8 cellular contexts compared by ENCODE assay signal in genomic region chr9:67058898-67059715, GRCh38.
DNase-seq lines count a peak whose midpoint lies in the region; ATAC-seq and TF ChIP-seq lines count a peak whose summit lies in the region.
"Not testable (repeated sequence)": the region's sequence is repeated elsewhere in the genome, so short reads cannot be mapped to it uniquely, and the experiment has no call there.

No MANE protein-coding gene starts in this region.

- H3K4me1 ChIP-seq in HCT116 (ENCODE audit: control insufficient read depth in 1 of 2, insufficient read depth in 2 of 2, low read length in 2 of 2); adrenal gland (replicated peaks in 1 of 2); endodermal cell (ENCODE audit: control insufficient read depth, insufficient read depth, low read length); right atrium auricular region: not testable (repeated sequence)

- not testable (repeated sequence) for H2AFZ ChIP-seq in HCT116 (ENCODE audit: low read depth, low read length, poor library complexity, severe bottlenecking)

- H3K36me3 Mint-ChIP-seq in endodermal cell (ENCODE audit: low read depth); memory B cell; type B pancreatic cell: not testable (repeated sequence)

- not testable (repeated sequence) for H3K27ac Mint-ChIP-seq in endodermal cell, memory B cell, type B pancreatic cell

- H3K9me3 ChIP-seq in HCT116 (ENCODE audit: control insufficient read depth in 1 of 2, insufficient read depth in 1 of 2, low read depth in 1 of 2, low read length in 2 of 2); adrenal gland (replicated peaks in 1 of 3); endodermal cell (ENCODE audit: control insufficient read depth, low read length); right atrium auricular region: not testable (repeated sequence)

- H3K27me3 ChIP-seq in HCT116 (ENCODE audit: insufficient read depth, low read length); adrenal gland; endodermal cell (ENCODE audit: control insufficient read depth, insufficient read depth, low read length, poor library complexity, severe bottlenecking); right atrium auricular region: not testable (repeated sequence)

- H3K36me3 ChIP-seq in HCT116 (ENCODE audit: control insufficient read depth in 1 of 2, insufficient read depth in 2 of 2, low read length in 2 of 2); adrenal gland (replicated peaks in 1 of 2); endodermal cell (ENCODE audit: control insufficient read depth, insufficient read depth, low read length); right atrium auricular region: not testable (repeated sequence)

- TF ChIP-seq POLR2A in HCT116 (IDR thresholded peaks at IDR 0.05; ENCODE audit: borderline replicate concordance, extremely low read depth, insufficient read depth, insufficient read length); adrenal gland (IDR thresholded peaks at IDR 0.05): not testable (repeated sequence)

- POLR2A ChIA-PET in HCT116 (lab: Charles Lee); RWPE1 (lab: Yijun Ruan, JAX; ENCODE audit: low non-redundant PET): not testable (repeated sequence)

- intact Hi-C loops in HCT116 (cut with micrococcal nuclease); adrenal gland (cut with DNase I): not testable (repeated sequence)

- peak overlapping the region; percentile 46 for H3K4me2 ChIP-seq in HCT116 (ENCODE audit: low read length)

- H3K9me2 ChIP-seq in HCT116 (ENCODE audit: insufficient read depth): not testable (repeated sequence)

- not testable (repeated sequence) for H3K27me3 Mint-ChIP-seq in endodermal cell (ENCODE audit: insufficient read depth); memory B cell; type B pancreatic cell

- peak; percentile 92 for ATAC-seq in HCT116
- not testable (repeated sequence) for ATAC-seq in memory B cell (ENCODE audit: low read depth)

- TF ChIP-seq CTCF in HCT116 (IDR thresholded peaks at IDR 0.05 in 2 of 3, conservative IDR thresholded peaks at IDR 0.05 in 1 of 3; ENCODE audit: borderline replicate concordance in 1 of 3, insufficient read depth in 1 of 3, low read depth in 2 of 3, low read length in 2 of 3); RWPE1 (conservative IDR thresholded peaks at IDR 0.05; ENCODE audit: low read depth); right atrium auricular region (IDR thresholded peaks at IDR 0.05); retinal pigment epithelial cell (conservative IDR thresholded peaks at IDR 0.05; ENCODE audit: low read depth, low read length): not testable (repeated sequence)
- TF ChIP-seq CTCF in adrenal gland (IDR thresholded peaks at IDR 0.05) (peak in 1 of 6 experiments; percentile 9), endodermal cell (conservative IDR thresholded peaks at IDR 0.05) (peak; percentile 51), type B pancreatic cell (conservative IDR thresholded peaks at IDR 0.05) (peak; percentile 45)

- 0 to 2% (median 0%) methylated on average over 6 to 34 of the region's 78 CpGs; no CpG with 5 or more reads in 1 of the 4 donors for WGBS in adrenal gland, 4 donors
- 0% methylated on average over 22 of the region's 78 CpGs; no CpG with 5 or more reads in 1 of the 2 experiments for WGBS in endodermal cell (ENCODE audit: insufficient coverage in 1 of 2, insufficient read length in 1 of 2), 2 experiments

- not testable (repeated sequence) for DNase-seq in HCT116 (ENCODE audit: low read depth, low spot score); RWPE1 (ENCODE audit: low spot score); right atrium auricular region (ENCODE audit: low spot score); memory B cell (ENCODE audit: low spot score in 2 of 2); retinal pigment epithelial cell (ENCODE audit: low read depth)
- DNase-seq in adrenal gland (peak in 4 of 7 donors; percentile 18 to 53 (median 30)), endodermal cell (peak; percentile 81), type B pancreatic cell (ENCODE audit: extremely low spot score, unreplicated experiment) (peak; percentile 74)

- RAD21 ChIA-PET in HCT116 (lab: Charles Lee; ENCODE audit: low non-redundant PET in 1 of 2, low total read pairs in 2 of 2, uncharacterized antibody in 2 of 2, unreplicated experiment in 2 of 2): not testable (repeated sequence)

- CTCF ChIA-PET in HCT116 (lab: Charles Lee); RWPE1 (lab: Yijun Ruan, JAX): not testable (repeated sequence)

- BruUV-seq in HCT116 (replicated peaks; lab: Mats Ljungman, UMichigan): not testable (repeated sequence)

- not testable (repeated sequence) for H3K9me3 Mint-ChIP-seq in endodermal cell, memory B cell, type B pancreatic cell

- not testable (repeated sequence) for H3K27ac ChIP-seq in HCT116 (ENCODE audit: low read depth, low read length); endodermal cell (ENCODE audit: low read depth, low read length)
- H3K27ac ChIP-seq in RWPE1 (peak overlapping the region; percentile 59), adrenal gland (peak overlapping the region in 1 of 5 donors; percentile 16), right atrium auricular region (peak overlapping the region; percentile 46 to 53)

- not testable (repeated sequence) for H3K79me2 ChIP-seq in HCT116 (ENCODE audit: insufficient read depth, low read length)

- H3K4me1 Mint-ChIP-seq in endodermal cell; memory B cell; type B pancreatic cell (ENCODE audit: unreplicated experiment): not testable (repeated sequence)

- H3K4me3 ChIP-seq in HCT116 (replicated peaks in 1 of 2; ENCODE audit: low read depth in 1 of 2, low read length in 2 of 2) (peak overlapping the region; percentile 20 to 25; a peak in 2 of 4 replicates), adrenal gland (peak overlapping the region in 1 of 4 donors; percentile 46), right atrium auricular region (peak overlapping the region; percentile 31 to 41), retinal pigment epithelial cell (ENCODE audit: low read length) (peak overlapping the region; percentile 44)
- not testable (repeated sequence) for H3K4me3 ChIP-seq in endodermal cell (ENCODE audit: low read length)

- H4K20me1 ChIP-seq in HCT116 (ENCODE audit: insufficient read depth): not testable (repeated sequence)

- H3K4me3 Mint-ChIP-seq in endodermal cell: peak overlapping the region; percentile 45
- H3K4me3 Mint-ChIP-seq in memory B cell: peak overlapping the region; percentile 68
- peak overlapping the region; percentile 82 for H3K4me3 Mint-ChIP-seq in type B pancreatic cell

- not testable (repeated sequence) for TF ChIP-seq RAD21 in HCT116 (IDR thresholded peaks at IDR 0.05; ENCODE audit: low read depth)

- H3K9ac ChIP-seq in HCT116 (ENCODE audit: low read length); endodermal cell (ENCODE audit: extremely low read depth, low read length, poor library complexity, severe bottlenecking): not testable (repeated sequence)
